In the genomic region with DNA sequence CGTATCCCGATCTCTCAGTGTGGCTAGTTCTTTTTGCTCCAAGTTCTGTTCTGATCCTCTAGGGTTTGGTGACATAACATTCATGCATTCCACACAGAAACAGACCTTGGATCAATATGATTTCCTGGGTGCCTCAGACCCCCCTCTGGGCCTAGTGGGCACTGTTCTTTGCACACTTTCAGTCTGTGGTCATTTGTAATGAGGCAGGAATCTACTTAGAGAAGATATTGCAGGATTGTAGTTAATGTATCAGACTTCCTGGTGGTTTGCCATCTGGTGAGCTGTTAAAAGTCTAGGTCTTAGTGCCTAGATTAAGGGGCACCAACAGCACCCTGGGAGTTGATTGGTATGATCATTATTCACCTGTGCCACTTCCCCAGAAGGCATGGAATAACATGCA, we compare ENCODE assay signal across 20 cellular contexts. TPM values are rescaled to one million over a fixed set of nuclear protein-coding genes. Genes with fewer than 3 reads are reported as not detected.
A peak's percentile ranks its signal among the peaks of the same experiment; 100 is the strongest.
DNase-seq lines count a peak whose midpoint lies in the region; ATAC-seq lines count a peak whose summit lies in the region.
"Had no signal": no experiment of that assay in that cellular context is flagged by ENCODE, and none has a peak within 500 bp of the region (broad histone marks: within the 10 kb centered on the region; RNA-seq: fewer than 3 reads in every experiment).

No MANE protein-coding gene starts in this region.

- no peaks in the 10 kb centered on the region for H3K27me3 ChIP-seq in SJCRH30

- in situ Hi-C loops in ACHN (cut with HindIII; ENCODE audit: low pct_ligation_motif_present, low pct_unique_long_range_greater_than_20kb, low sequenced_read_pairs) = no loop called here

- ATAC-seq in HG02840 (IDR thresholded peaks at IDR 0.05; ENCODE audit: low FRiP score, unreplicated experiment) = no peak
- ATAC-seq in GM18519 (IDR thresholded peaks at IDR 0.05; ENCODE audit: low FRiP score, unreplicated experiment) = no peak
- ATAC-seq: A549, GM12878 had no signal

- no peaks in the 10 kb centered on the region for H3K9me3 ChIP-seq in SJCRH30 (replicated peaks)
- H3K9me3 ChIP-seq: A549 had no signal

- H3K4me3 ChIP-seq in SJCRH30 = no peak overlapping the region
- H3K4me3 ChIP-seq: A549, GM12878 had no signal

- no peak overlapping the region for H3K27ac ChIP-seq in SJCRH30
- H3K27ac ChIP-seq: A549 had no signal

- no peaks in the 10 kb centered on the region for H3K36me3 ChIP-seq in SJCRH30

- H3K4me1 ChIP-seq in SJCRH30 = no peaks in the 10 kb centered on the region

- DNase-seq in ACHN (peak; percentile 70), ELR (ENCODE audit: low read depth) (peak; percentile 61), M059J (ENCODE audit: low read depth) (peak; percentile 69), astrocyte of the hippocampus (ENCODE audit: low read depth, low spot score) (peak; percentile 44), SJCRH30 (no peak)
- DNase-seq in stimulated activated CD4-positive, alpha-beta T cell treated with anti-CD3 and anti-CD28 coated beads, Interleukin-2, amount 100 ng/mL, for 24 hours = no peak
- DNase-seq: AML-193, COR-L47, GDM1, NCI-H1105, NCI-H1694, NCI-H2107, NCI-H2227 treated with DMSO at 0.1 percent for 48 hours, NCI-H524 treated with DMSO at 0.1 percent for 48 hours, SIG-M5, T-helper 2 cell had no signal

RNA-seq across cellular contexts. Expression of gene BEND6, which starts 7.5 kb away (rescaled TPM):
- 16.3 and 21.4 TPM in 2 replicates for total RNA-seq in M059J (2014; rRNA removed; shearing (Covaris generic))
- total RNA-seq in SJCRH30 (2014; rRNA removed; shearing (Covaris generic)) = 0.48 and 0.93 TPM in 2 replicates

Comparison
In these comparisons a context has a peak if more than half of its experiments do, and no peak if none do; other contexts are left out.
1. DNase-seq: peak in ACHN (single experiment), ELR (single experiment), M059J (single experiment) and astrocyte of the hippocampus (single experiment); none in SJCRH30 (0 of 2) and stimulated activated CD4-positive, alpha-beta T cell treated with anti-CD3 and anti-CD28 coated beads, Interleukin-2, amount 100 ng/mL, for 24 hours (0 of 2).